Comparison of ENCODE assay signal across 9 cellular contexts in the genomic region with DNA sequence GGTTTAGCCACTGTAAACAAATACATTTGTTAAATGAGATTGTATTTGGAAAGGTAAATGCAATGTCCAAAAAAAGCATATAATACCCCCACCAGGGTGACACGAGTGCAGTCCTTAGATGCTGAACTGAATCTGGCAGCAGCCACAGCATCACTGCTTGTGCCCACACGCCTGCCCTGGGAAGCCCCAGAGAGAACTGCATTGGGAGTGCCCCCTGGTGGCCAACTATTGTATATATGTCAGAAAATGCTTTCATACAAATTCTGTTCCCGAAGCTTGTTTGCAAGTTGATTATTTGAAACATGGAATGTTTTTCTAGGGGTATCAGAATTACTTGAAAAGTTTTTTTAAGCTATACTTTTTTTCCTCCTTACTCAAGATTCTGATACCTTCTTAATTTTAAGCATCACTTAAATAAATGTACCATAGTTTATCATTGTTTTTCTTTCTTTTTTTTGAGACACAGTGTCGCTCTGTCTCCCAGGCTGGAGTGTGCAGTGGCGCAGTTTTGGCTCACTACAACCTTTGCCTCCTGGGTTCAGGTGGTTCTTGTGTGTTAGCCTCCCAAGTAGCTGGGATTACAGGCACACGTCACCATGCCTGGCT. TPM values are rescaled to one million over a fixed set of nuclear protein-coding genes. Genes with fewer than 3 reads are reported as not detected.
DNase-seq lines count a peak whose midpoint lies in the region; ATAC-seq and TF ChIP-seq lines count a peak whose summit lies in the region.
"Had no signal": no experiment of that assay in that cellular context is flagged by ENCODE, and none has a peak within 500 bp of the region (broad histone marks: within the 10 kb centered on the region; RNA-seq: fewer than 3 reads in every experiment).

No MANE protein-coding gene starts in this region.

- DNase-seq in NCI-H524 (lab: John Stamatoyannopoulos, UW), result peak; percentile 26 to 68
- no peak for DNase-seq in NCI-H524 treated with DMSO at 0.1 percent for 48 hours (lab: John Stamatoyannopoulos, UW)
- DNase-seq in NCI-H128 (lab: John Stamatoyannopoulos, UW; ENCODE audit: unreplicated experiment), result peak; percentile 59
- DNase-seq in SW480 (ENCODE audit: low spot score), result peak; percentile 85
- peak; percentile 69 for DNase-seq in activated naive CD8-positive, alpha-beta T cell treated with anti-CD3 and anti-CD28 coated beads, Interleukin-2, amount 50 U/mL, for 16 hours (ENCODE audit: low read depth, low spot score)
- peak; percentile 66 to 83 for DNase-seq in heart right ventricle
- DNase-seq in sciatic nerve (ENCODE audit: low spot score), result peak; percentile 88

- H3K4me3 ChIP-seq in heart right ventricle, result no peak overlapping the region
- H3K4me3 ChIP-seq: BLaER1 treated with 17β-estradiol and CSF1 and Interleukin-3, amounts not matched to agents 10 nM and 100 nM had no signal

- intact Hi-C loops in heart right ventricle (cut with DNase I) (loop anchor here in 9 of 10 donors (1.0 to 10.0 kb wide), 6 partner anchors 133 to 643 kb away; no protein-coding TSS in a partner anchor), sciatic nerve (cut with DNase I) (loop anchor here (5.0 kb wide), 1 partner anchor 138 kb away; no protein-coding TSS in a partner anchor)

- H3K36me3 ChIP-seq in heart right ventricle, result peaks cover 0 to 28% (median 0%) of the 10 kb centered on the region in 9 donors

- H3K9me3 ChIP-seq in heart right ventricle, result no peaks in the 10 kb centered on the region
- H3K9me3 ChIP-seq: BLaER1 treated with 17β-estradiol and CSF1 and Interleukin-3, amounts not matched to agents 10 nM and 100 nM had no signal

- H3K27ac ChIP-seq in heart right ventricle, result no peak overlapping the region
- H3K27ac ChIP-seq: BLaER1 treated with 17β-estradiol and CSF1 and Interleukin-3, amounts not matched to agents 10 nM and 100 nM had no signal

- no peaks in the 10 kb centered on the region for H3K27me3 ChIP-seq in heart right ventricle
- H3K27me3 ChIP-seq: BLaER1 treated with 17β-estradiol and CSF1 and Interleukin-3, amounts not matched to agents 10 nM and 100 nM had no signal

- ATAC-seq in HG02759 (IDR thresholded peaks at IDR 0.05; ENCODE audit: unreplicated experiment), result peak; percentile 92
- peak; percentile 72 to 91 (median 79) for ATAC-seq in heart right ventricle
- ATAC-seq in sciatic nerve, result peak; percentile 83

- WGBS in heart right ventricle, 2 donors, result 42 to 50% methylated on average over 6 of the region's 6 CpGs

- no peaks in the 10 kb centered on the region for H3K4me1 ChIP-seq in heart right ventricle

- peak; percentile 70 to 90 (median 86) for TF ChIP-seq CTCF in heart right ventricle (IDR thresholded peaks at IDR 0.05)

RNA-seq across cellular contexts. Expression of gene LANCL2, which starts 50.1 kb away (rescaled TPM):
- total RNA-seq in heart right ventricle (10 to 100 TPM in 3 of 10 donors, 1 to 10 TPM in 7; 5.4 to 11.1 (median 8.9) TPM), sciatic nerve (9.3 TPM)
- polyA plus RNA-seq in heart right ventricle, result 1 to 10 TPM; 3.1 to 5.5 TPM
